ENCODE assay signal across 8 cellular contexts in genomic region chr6:138773177-138774091, GRCh38. TPM values are rescaled to one million over a fixed set of nuclear protein-coding genes. Genes with fewer than 3 reads are reported as not detected.
A peak's percentile ranks its signal among the peaks of the same experiment; 100 is the strongest.
DNase-seq lines count a peak whose midpoint lies in the region; ATAC-seq, FAIRE-seq and TF ChIP-seq lines count a peak whose summit lies in the region.

TSS of gene CCDC28A (plus strand) at chr6:138773769. CDS start at chr6:138776121, 2,352 bp downstream.

- FAIRE-seq in D721Med (lab: Jason Lieb, UNC), result peak; percentile 93
- peak; percentile 97 for FAIRE-seq in endothelial cell of umbilical vein (lab: Jason Lieb, UNC)

- DNase-seq in D721Med (ENCODE audit: insufficient read length, low spot score) (peak; percentile 32), HuH-7.5 (ENCODE audit: low spot score) (peak; percentile 68), OCI-LY7 (ENCODE audit: low spot score) (peak; percentile 98), activated T-cell treated with anti-CD3 and anti-CD28 coated beads for 1 hour (ENCODE audit: low read depth) (peak; percentile 87), endothelial cell of umbilical vein (ENCODE audit: low read depth, low spot score) (peak; percentile 97), midbrain (lab: John Stamatoyannopoulos, UW) (peak; percentile 98)
- DNase-seq in stimulated activated CD8-positive, alpha-beta memory T cell treated with anti-CD3 and anti-CD28 coated beads, Interleukin-2, amount 100 ng/mL, for 1 hour (ENCODE audit: low read depth in 2 of 2), result peak; percentile 84 to 90

- TF ChIP-seq CTCF in D721Med (IDR thresholded peaks at IDR 0.05; ENCODE audit: insufficient read depth, missing control alignments), result no peak
- no peak for TF ChIP-seq CTCF in OCI-LY7 (conservative IDR thresholded peaks at IDR 0.05; ENCODE audit: low read length)
- TF ChIP-seq CTCF in endothelial cell of umbilical vein (IDR thresholded peaks at IDR 0.05; ENCODE audit: extremely low read depth in 1 of 2, insufficient read depth in 1 of 2, low read depth in 1 of 2, low read length in 2 of 2), result no peak

- H3K36me3 ChIP-seq in OCI-LY7 (ENCODE audit: insufficient read depth, low read length), result no peaks in the 10 kb centered on the region
- no peaks in the 10 kb centered on the region for H3K36me3 ChIP-seq in endothelial cell of umbilical vein (ENCODE audit: control insufficient read depth in 2 of 2, extremely low read depth in 1 of 2, insufficient read depth in 2 of 2, low read length in 2 of 2)

- peak within 1 kb of the TSS; percentile 95 for H3K9ac ChIP-seq in endothelial cell of umbilical vein (replicated peaks; ENCODE audit: extremely low read depth, insufficient read depth, low read length)

- H3K4me1 ChIP-seq in OCI-LY7 (ENCODE audit: insufficient read depth, low read length, poor library complexity, severe bottlenecking) (peaks cover 20% of the 10 kb centered on the region), endothelial cell of umbilical vein (ENCODE audit: control insufficient read depth, extremely low read depth, insufficient read depth, low read length) (peaks cover 23% of the 10 kb centered on the region)

- intact Hi-C loops in OCI-LY7 (cut with micrococcal nuclease; ENCODE audit: unreplicated experiment), result loop anchor here (1.0 to 10.0 kb wide), 3 partner anchors 255 to 1539 kb away; partner anchors contain the start of genes ABRACL and CITED2
- intact Hi-C loops in endothelial cell of umbilical vein (cut with micrococcal nuclease), result loop anchor here (1.0 to 5.0 kb wide), 4 partner anchors 180 to 666 kb away; partner anchors contain the start of genes PERP and REPS1

- no peaks in the 10 kb centered on the region for H3K9me3 ChIP-seq in OCI-LY7 (ENCODE audit: low read length)
- H3K9me3 ChIP-seq in endothelial cell of umbilical vein (replicated peaks; ENCODE audit: control insufficient read depth, insufficient read depth, low read length), result no peaks in the 10 kb centered on the region

- ATAC-seq in GM21526 (IDR thresholded peaks at IDR 0.05; ENCODE audit: low FRiP score, unreplicated experiment), result peak; percentile 93

- no peaks in the 10 kb centered on the region for H3K9me1 ChIP-seq in endothelial cell of umbilical vein (replicated peaks; ENCODE audit: control insufficient read depth, extremely low read depth, insufficient read depth, low read length)

- TF ChIP-seq POLR2A in endothelial cell of umbilical vein (IDR thresholded peaks at IDR 0.05; ENCODE audit: low read depth, low read length), result no peak

- dilution Hi-C loops in endothelial cell of umbilical vein (cut with MboI; ENCODE audit: extremely low pct_ligation_motif_present, low sequenced_read_pairs), result no loop called here

- POLR2A ChIA-PET in OCI-LY7 (lab: Charles Lee) (interaction anchor here (0.6 to 1.6 kb wide), 9 partner anchors 9 to 1936 kb away, joined by 3 to 6 read pairs (median 3); no protein-coding TSS in a partner anchor), endothelial cell of umbilical vein (lab: Charles Lee) (interaction anchor here (0.7 kb wide), 1 partner anchor 369 kb away, joined by 5 read pairs; no protein-coding TSS in a partner anchor)

- CTCF ChIA-PET in OCI-LY7 (lab: Charles Lee; ENCODE audit: unreplicated experiment), result interaction anchor here (1.1 kb wide), 1 partner anchor 183 kb away, joined by 3 read pairs; no protein-coding TSS in a partner anchor
- CTCF ChIA-PET in endothelial cell of umbilical vein (lab: Charles Lee), result interaction anchor here (0.8 to 1.7 kb wide), 3 partner anchors 21 to 591 kb away, joined by 3 read pairs; no protein-coding TSS in a partner anchor

- no peaks in the 10 kb centered on the region for H3K27me3 ChIP-seq in endothelial cell of umbilical vein (ENCODE audit: control insufficient read depth in 2 of 2, insufficient read depth in 2 of 2, low read length in 2 of 2)

- no TSS peak for BruUV-seq in OCI-LY7 (replicated peaks; lab: Mats Ljungman, UMichigan)
- BruUV-seq in endothelial cell of umbilical vein (replicated peaks; lab: Mats Ljungman, UMichigan), result TSS peak; percentile 81

- H3K27ac ChIP-seq in OCI-LY7 (ENCODE audit: low read depth, low read length, poor library complexity, severe bottlenecking) (peak within 1 kb of the TSS; percentile 83), endothelial cell of umbilical vein (ENCODE audit: insufficient read depth, low read depth, low read length) (peak within 1 kb of the TSS; percentile 95)

- peak within 1 kb of the TSS; percentile 95 for H2AFZ ChIP-seq in OCI-LY7 (ENCODE audit: low read length)
- H2AFZ ChIP-seq in endothelial cell of umbilical vein (ENCODE audit: low read depth, low read length), result peak within 1 kb of the TSS; percentile 91

- H3K4me2 ChIP-seq in OCI-LY7 (ENCODE audit: low read length) (peak within 1 kb of the TSS; percentile 100), endothelial cell of umbilical vein (ENCODE audit: insufficient read depth, low read length) (peak within 1 kb of the TSS; percentile 91)

- peaks cover 18% of the 10 kb centered on the region; the same call in 1 of the 2 replicates for H3K79me2 ChIP-seq in OCI-LY7 (ENCODE audit: insufficient read depth, low read depth, low read length)
- H3K79me2 ChIP-seq in endothelial cell of umbilical vein (ENCODE audit: control insufficient read depth, insufficient read depth, low read length), result no peaks in the 10 kb centered on the region

- no peaks in the 10 kb centered on the region for H3K9me2 ChIP-seq in OCI-LY7 (ENCODE audit: insufficient read depth, low read length)

- H4K20me1 ChIP-seq in OCI-LY7 (ENCODE audit: insufficient read depth, low read length) (no peaks in the 10 kb centered on the region), endothelial cell of umbilical vein (replicated peaks; ENCODE audit: control insufficient read depth, extremely low read depth, insufficient read depth, low read length) (no peaks in the 10 kb centered on the region)

- H3K4me3 ChIP-seq in OCI-LY7 (ENCODE audit: low read depth, low read length, poor library complexity, severe bottlenecking), result peak within 1 kb of the TSS; percentile 99
- peak within 1 kb of the TSS; percentile 61 to 84 (median 83) for H3K4me3 ChIP-seq in endothelial cell of umbilical vein (replicated peaks in 1 of 3; ENCODE audit: insufficient read depth in 1 of 3, low read depth in 1 of 3, low read length in 3 of 3)

TF ChIP-seq in endothelial cell of umbilical vein, 7 proteins besides CTCF, POLR2A, EP300 and RAD21:
- no peak for TF ChIP-seq JUN (IDR thresholded peaks at IDR 0.05; ENCODE audit: borderline replicate concordance, insufficient read depth, insufficient read length, low read depth)
- peak; percentile 63 for TF ChIP-seq MAX (IDR thresholded peaks at IDR 0.05; ENCODE audit: insufficient read depth, insufficient read length)
- TF ChIP-seq POLR2AphosphoS5 (IDR thresholded peaks at IDR 0.05; ENCODE audit: insufficient read depth, low read depth, low read length), result peak; percentile 42
- TF ChIP-seq EZH2 (IDR thresholded peaks at IDR 0.05; ENCODE audit: borderline replicate concordance, low read depth, low read length, severe bottlenecking), result no peak
- peak; percentile 58 for TF ChIP-seq MYC (IDR thresholded peaks at IDR 0.05; ENCODE audit: low read depth, low read length)
- TF ChIP-seq FOS (IDR thresholded peaks at IDR 0.05; ENCODE audit: borderline replicate concordance, insufficient read depth, low read length), result no peak
- TF ChIP-seq GATA2 (IDR thresholded peaks at IDR 0.05; ENCODE audit: insufficient read depth, insufficient read length, low read depth, low read length), result no peak

RNA-seq across cellular contexts. Expression of gene CCDC28A, which starts in this region (rescaled TPM):
- total RNA-seq in OCI-LY7 (2014; rRNA removed; shearing (Covaris generic)), result 11.0 and 13.5 TPM in 2 replicates
- 20.9 and 22.4 TPM in 2 replicates for total RNA-seq in OCI-LY7 (2022)
- 10.5 and 12.8 TPM in 2 replicates for total RNA-seq in endothelial cell of umbilical vein
- 8.3 and 11.1 TPM in 2 replicates for polyA plus RNA-seq in endothelial cell of umbilical vein
- polyA plus RNA-seq in endothelial cell of umbilical vein (2011; cell fraction: cytosol; rRNA removed), result 12.7 and 13.2 TPM in 2 replicates
- polyA plus RNA-seq in endothelial cell of umbilical vein (2011; cell fraction: nucleus; rRNA removed), result 7.8 and 8.7 TPM in 2 replicates
- 6.6 and 13.2 TPM in 2 replicates for polyA plus RNA-seq in endothelial cell of umbilical vein (2012)
- polyA minus RNA-seq in endothelial cell of umbilical vein, result 7.2 and 11.7 TPM in 2 replicates
- polyA minus RNA-seq in endothelial cell of umbilical vein (2011; cell fraction: cytosol; rRNA and poly(A)+ RNA removed), result 4.2 TPM
- 4.4 and 6.5 TPM in 2 replicates for polyA minus RNA-seq in endothelial cell of umbilical vein (2011; cell fraction: nucleus; rRNA and poly(A)+ RNA removed)

Comparison
In these comparisons a context has a peak if more than half of its experiments do, and no peak if none do; other contexts are left out.
1. Peak in every context shown above with its lines: DNase-seq, ATAC-seq, H3K4me3 ChIP-seq and H3K27ac ChIP-seq.
2. DNase-seq: peak in every context shown above with its lines; median percentile 98 in OCI-LY7; 98 in midbrain; 97 in endothelial cell of umbilical vein; 87 in activated T-cell treated with anti-CD3 and anti-CD28 coated beads for 1 hour; 87 in stimulated activated CD8-positive, alpha-beta memory T cell treated with anti-CD3 and anti-CD28 coated beads, Interleukin-2, amount 100 ng/mL, for 1 hour; 68 in HuH-7.5; 32 in D721Med.